In genomic region chr7:123532788-123533552, GRCh38 we compare ENCODE assay signal across 8 cellular contexts. TPM values are rescaled to one million over a fixed set of nuclear protein-coding genes. Genes with fewer than 3 reads are reported as not detected.
DNase-seq lines count a peak whose midpoint lies in the region; ATAC-seq, FAIRE-seq and TF ChIP-seq lines count a peak whose summit lies in the region.
"Not testable (repeated sequence)": the region's sequence is repeated elsewhere in the genome, so short reads cannot be mapped to it uniquely, and the experiment has no call there.

No MANE protein-coding gene starts in this region.

- not testable (repeated sequence) for H3K9me3 ChIP-seq in endothelial cell of umbilical vein (replicated peaks; ENCODE audit: control insufficient read depth, insufficient read depth, low read length); HepG2 (ENCODE audit: low read length); skeletal muscle satellite cell (replicated peaks; ENCODE audit: low read length)

- CTCF ChIA-PET in endothelial cell of umbilical vein (lab: Charles Lee) = interaction anchor here (3.0 kb wide), 1 partner anchor 38 kb away, joined by 33 read pairs; no protein-coding TSS in a partner anchor
- CTCF ChIA-PET in HepG2 (lab: Yijun Ruan, JAX; ENCODE audit: low intra/inter-chr PET ratio, low total read pairs) = not testable (repeated sequence)

- peak; percentile 4 for DNase-seq in AG08396 (ENCODE audit: low spot score)
- DNase-seq in activated effector memory CD4-positive, alpha-beta T cell treated with Interleukin-2 at 50 U/mL for 16 hours = peak; percentile 37
- DNase-seq in endothelial cell of umbilical vein (ENCODE audit: low read depth, low spot score); HepG2 (ENCODE audit: low spot score): not testable (repeated sequence)

- dilution Hi-C loops in endothelial cell of umbilical vein (cut with MboI; ENCODE audit: extremely low pct_ligation_motif_present, low sequenced_read_pairs) = not testable (repeated sequence)

- TF ChIP-seq RAD21 in HepG2 (CRISPR knock-in tag; IDR thresholded peaks at IDR 0.05) = not testable (repeated sequence)

- WGBS in HepG2 (ENCODE audit: low lambda C conversion rate) = 29% methylated on average over 5 of the region's 33 CpGs

- not testable (repeated sequence) for H2AFZ ChIP-seq in endothelial cell of umbilical vein (ENCODE audit: low read depth, low read length); HepG2 (ENCODE audit: low read length)

- H3K27me3 ChIP-seq in endothelial cell of umbilical vein (ENCODE audit: control insufficient read depth in 2 of 2, insufficient read depth in 2 of 2, low read length in 2 of 2) (peaks cover 6 to 15% of the 10 kb centered on the region in 2 experiments), HepG2 (ENCODE audit: control insufficient read depth in 1 of 2, insufficient read depth in 2 of 2, low read length in 2 of 2) (peaks cover 0 to 10% of the 10 kb centered on the region in 2 experiments; a peak in 3 of 5 replicates)
- H3K27me3 ChIP-seq in skeletal muscle satellite cell (ENCODE audit: control insufficient read depth, insufficient read depth, low read length) = not testable (repeated sequence)

- intact Hi-C loops in endothelial cell of umbilical vein (cut with micrococcal nuclease) = loop anchor here (10.0 kb wide), 2 partner anchors 488 to 728 kb away; no protein-coding TSS in a partner anchor
- intact Hi-C loops in HepG2 (cut with micrococcal nuclease; ENCODE audit: unreplicated experiment) = not testable (repeated sequence)

- not testable (repeated sequence) for TF ChIP-seq POLR2A in endothelial cell of umbilical vein (IDR thresholded peaks at IDR 0.05; ENCODE audit: low read depth, low read length); HepG2 (IDR thresholded peaks at IDR 0.05; ENCODE audit: insufficient read depth in 1 of 2, low read depth in 2 of 2, low read length in 2 of 2)

- H3K79me2 ChIP-seq in endothelial cell of umbilical vein (ENCODE audit: control insufficient read depth, insufficient read depth, low read length); HepG2 (ENCODE audit: insufficient read depth, low read length): not testable (repeated sequence)

- H3K27ac ChIP-seq in endothelial cell of umbilical vein (ENCODE audit: insufficient read depth, low read depth, low read length); HepG2 (ENCODE audit: extremely low read length, insufficient read depth, low read length): not testable (repeated sequence)

- H3K4me3 ChIP-seq in endothelial cell of umbilical vein (replicated peaks in 1 of 3; ENCODE audit: insufficient read depth in 1 of 3, low read depth in 1 of 3, low read length in 3 of 3) (peak overlapping the region in 2 of 3 experiments; percentile 37 to 45), HepG2 (replicated peaks in 1 of 3; ENCODE audit: insufficient read depth in 1 of 3, low read depth in 2 of 3, low read length in 3 of 3) (peak overlapping the region in 1 of 3 experiments; percentile 41; a peak in 3 of 6 replicates), skeletal muscle satellite cell (ENCODE audit: low read length) (peak overlapping the region; percentile 61)

- not testable (repeated sequence) for H3K9ac ChIP-seq in endothelial cell of umbilical vein (replicated peaks; ENCODE audit: extremely low read depth, insufficient read depth, low read length); HepG2 (ENCODE audit: insufficient read depth, low read depth, low read length)
- H3K9ac ChIP-seq in skeletal muscle satellite cell (ENCODE audit: low read depth, low read length) = peak overlapping the region; percentile 47

- in situ Hi-C loops in HepG2 (cut with HindIII; ENCODE audit: extremely low pct_ligation_motif_present, low pct_unique_long_range_greater_than_20kb) = not testable (repeated sequence)

- BruUV-seq in endothelial cell of umbilical vein (replicated peaks; lab: Mats Ljungman, UMichigan) = TSS peak; percentile 62
- TSS peak; percentile 95 for BruUV-seq in HepG2 (replicated peaks; lab: Mats Ljungman, UMichigan)

- TF ChIP-seq CTCF in endothelial cell of umbilical vein (IDR thresholded peaks at IDR 0.05; ENCODE audit: extremely low read depth in 1 of 2, insufficient read depth in 1 of 2, low read depth in 1 of 2, low read length in 2 of 2); HepG2 (CRISPR knock-in tag; IDR thresholded peaks at IDR 0.05): not testable (repeated sequence)

- H3K4me2 ChIP-seq in endothelial cell of umbilical vein (ENCODE audit: insufficient read depth, low read length) (peak overlapping the region; percentile 30), HepG2 (ENCODE audit: low read depth, low read length) (0 out of 2 replicates have a peak overlapping the region, but pooled peaks have one; percentile 18), skeletal muscle satellite cell (ENCODE audit: low read length) (peak overlapping the region; percentile 73)

- H4K20me1 ChIP-seq in endothelial cell of umbilical vein (replicated peaks; ENCODE audit: control insufficient read depth, extremely low read depth, insufficient read depth, low read length); HepG2 (ENCODE audit: insufficient read depth, low read length): not testable (repeated sequence)

- ATAC-seq in GM19324 (IDR thresholded peaks at IDR 0.05; ENCODE audit: low FRiP score, unreplicated experiment) = peak; percentile 27
- ATAC-seq in HG03196 (IDR thresholded peaks at IDR 0.05; ENCODE audit: unreplicated experiment) = peak; percentile 25
- ATAC-seq in SK-N-SH treated with all-trans-retinoic acid at 6 μM for 48 hours = peak; percentile 6
- peak; percentile 50 for ATAC-seq in HepG2

- TF ChIP-seq EP300 in HepG2 (IDR thresholded peaks at IDR 0.05; ENCODE audit: low read depth in 2 of 2, low read length in 2 of 2); HepG2 (CRISPR knock-in tag; IDR thresholded peaks at IDR 0.05; ENCODE audit: borderline replicate concordance): not testable (repeated sequence)

- POLR2A ChIA-PET in endothelial cell of umbilical vein (lab: Charles Lee) = interaction anchor here (1.9 kb wide), 1 partner anchor 25 kb away, joined by 16 read pairs; the partner anchor contains the start of gene NDUFA5
- POLR2A ChIA-PET in HepG2 (lab: Yijun Ruan, JAX) = not testable (repeated sequence)

- H3K9me1 ChIP-seq in endothelial cell of umbilical vein (replicated peaks; ENCODE audit: control insufficient read depth, extremely low read depth, insufficient read depth, low read length) = not testable (repeated sequence)

- H3K4me1 ChIP-seq in endothelial cell of umbilical vein (ENCODE audit: control insufficient read depth, extremely low read depth, insufficient read depth, low read length) (peaks cover 15% of the 10 kb centered on the region), HepG2 (ENCODE audit: insufficient read depth, low read length) (peaks cover 13% of the 10 kb centered on the region), skeletal muscle satellite cell (ENCODE audit: control insufficient read depth, insufficient read depth, low read length) (peaks cover 15% of the 10 kb centered on the region)

- not testable (repeated sequence) for H3K36me3 ChIP-seq in endothelial cell of umbilical vein (ENCODE audit: control insufficient read depth in 2 of 2, extremely low read depth in 1 of 2, insufficient read depth in 2 of 2, low read length in 2 of 2); HepG2 (replicated peaks in 1 of 2; ENCODE audit: control insufficient read depth in 1 of 2, insufficient read depth in 2 of 2, low read length in 2 of 2); skeletal muscle satellite cell (ENCODE audit: insufficient read depth, low read length)

- FAIRE-seq in endothelial cell of umbilical vein (lab: Jason Lieb, UNC); HepG2 (lab: Jason Lieb, UNC): not testable (repeated sequence)

RNA-seq across cellular contexts. Expression of gene IQUB, which starts 1.4 kb away (rescaled TPM):
- not detected in 2 replicates for total RNA-seq in endothelial cell of umbilical vein
- 0.01 TPM in 1 of 2 replicates, not detected in the other for polyA plus RNA-seq in endothelial cell of umbilical vein
- 0.05 and 0.06 TPM in 2 replicates for polyA plus RNA-seq in endothelial cell of umbilical vein (2011; cell fraction: cytosol; rRNA removed)
- polyA plus RNA-seq in endothelial cell of umbilical vein (2011; cell fraction: nucleus; rRNA removed) = 0.11 and 0.17 TPM in 2 replicates
- polyA plus RNA-seq in endothelial cell of umbilical vein (2012) = 0.28 TPM in 1 of 2 replicates, not detected in the other
- polyA minus RNA-seq in endothelial cell of umbilical vein = not detected in 2 replicates
- polyA minus RNA-seq in endothelial cell of umbilical vein (2011; cell fraction: cytosol; rRNA and poly(A)+ RNA removed) = not detected
- 0.43 and 0.77 TPM in 2 replicates for polyA minus RNA-seq in endothelial cell of umbilical vein (2011; cell fraction: nucleus; rRNA and poly(A)+ RNA removed)
- 0.07 and 0.31 TPM in 2 replicates for total RNA-seq in HepG2 (2016; rRNA removed; fragmentation: Illumina TruSeq; extraction: Trizol)
- 0.09 and 0.30 TPM in 2 replicates for total RNA-seq in HepG2 (2016; cell fraction: cytosol; rRNA removed; fragmentation: Illumina TruSeq; extraction: Trizol; ENCODE audit: low read depth)
- total RNA-seq in HepG2 (2016; cell fraction: insoluble cytoplasmic fraction; rRNA removed; fragmentation: Illumina TruSeq; extraction: Trizol) = 0.06 TPM in 1 of 2 replicates, not detected in the other
- 0.09 and 0.28 TPM in 2 replicates for total RNA-seq in HepG2 (2016; cell fraction: membrane; rRNA removed; fragmentation: Illumina TruSeq; extraction: Trizol)
- total RNA-seq in HepG2 (2016; cell fraction: nucleus; rRNA removed; fragmentation: Illumina TruSeq; extraction: Trizol) = 0.16 TPM in 1 of 2 replicates, not detected in the other
- polyA plus RNA-seq in HepG2 (2011; rRNA removed) = 0.10 TPM in 1 of 2 replicates, not detected in the other
- polyA plus RNA-seq in HepG2 (2011; cell fraction: cytosol; rRNA removed) = 0.05 TPM in 1 of 2 replicates, not detected in the other
- polyA plus RNA-seq in HepG2 (2011; cell fraction: nucleus; rRNA removed) = not detected in 2 replicates
- 0.11 and 0.15 TPM in 2 replicates for polyA plus RNA-seq in HepG2 (2012)
- 0.03 and 0.10 TPM in 2 replicates for polyA plus RNA-seq in HepG2 (2016; cell fraction: cytosol; fragmentation: Illumina TruSeq; extraction: Trizol; ENCODE audit: low read depth)
- polyA plus RNA-seq in HepG2 (2016; cell fraction: insoluble cytoplasmic fraction; fragmentation: Illumina TruSeq; extraction: Trizol; ENCODE audit: low read depth) = 0.08 TPM in 1 of 2 replicates, not detected in the other
- not detected in 2 replicates for polyA plus RNA-seq in HepG2 (2016; cell fraction: membrane; fragmentation: Illumina TruSeq; extraction: Trizol; ENCODE audit: low read depth)
- not detected in 2 replicates for polyA plus RNA-seq in HepG2 (2016; cell fraction: nucleus; fragmentation: Illumina TruSeq; extraction: Trizol; ENCODE audit: insufficient read depth, low read depth)
- polyA minus RNA-seq in HepG2 (2011; rRNA and poly(A)+ RNA removed; ENCODE audit: low replicate concordance) = not detected in 2 replicates
- polyA minus RNA-seq in HepG2 (2011; cell fraction: cytosol; rRNA and poly(A)+ RNA removed) = not detected in 2 replicates
- 0.26 and 0.50 TPM in 2 replicates for polyA minus RNA-seq in HepG2 (2011; cell fraction: nucleus; rRNA and poly(A)+ RNA removed)
- total RNA-seq in skeletal muscle satellite cell (2012; rRNA removed) = 0.44 and 0.51 TPM in 2 replicates

RNA-seq across cellular contexts. Expression of gene NDUFA5, which starts 24.6 kb away (rescaled TPM):
- total RNA-seq in endothelial cell of umbilical vein (57.6 and 62.3 TPM in 2 replicates), HepG2 (2016; rRNA removed; fragmentation: Illumina TruSeq; extraction: Trizol) (55.9 and 79.6 TPM in 2 replicates)
- polyA plus RNA-seq in endothelial cell of umbilical vein (3.6 and 6.2 TPM in 2 replicates), HepG2 (2011; rRNA removed) (10.7 and 16.9 TPM in 2 replicates)
- polyA plus RNA-seq in endothelial cell of umbilical vein (2011; cell fraction: cytosol; rRNA removed) = 9.2 and 9.4 TPM in 2 replicates
- polyA plus RNA-seq in endothelial cell of umbilical vein (2011; cell fraction: nucleus; rRNA removed) = 10.1 and 22.2 TPM in 2 replicates
- polyA plus RNA-seq in endothelial cell of umbilical vein (2012) = 28.4 and 43.8 TPM in 2 replicates
- polyA minus RNA-seq in endothelial cell of umbilical vein = 9.3 and 16.9 TPM in 2 replicates
- polyA minus RNA-seq in endothelial cell of umbilical vein (2011; cell fraction: cytosol; rRNA and poly(A)+ RNA removed) = 19.8 TPM
- 34.4 and 54.4 TPM in 2 replicates for polyA minus RNA-seq in endothelial cell of umbilical vein (2011; cell fraction: nucleus; rRNA and poly(A)+ RNA removed)
- 7.1 and 9.3 TPM in 2 replicates for total RNA-seq in HepG2 (2016; cell fraction: cytosol; rRNA removed; fragmentation: Illumina TruSeq; extraction: Trizol; ENCODE audit: low read depth)
- total RNA-seq in HepG2 (2016; cell fraction: insoluble cytoplasmic fraction; rRNA removed; fragmentation: Illumina TruSeq; extraction: Trizol) = 54.4 and 89.4 TPM in 2 replicates
- total RNA-seq in HepG2 (2016; cell fraction: membrane; rRNA removed; fragmentation: Illumina TruSeq; extraction: Trizol) = 18.1 and 25.2 TPM in 2 replicates
- 32.2 and 34.7 TPM in 2 replicates for total RNA-seq in HepG2 (2016; cell fraction: nucleus; rRNA removed; fragmentation: Illumina TruSeq; extraction: Trizol)
- 3.1 and 6.6 TPM in 2 replicates for polyA plus RNA-seq in HepG2 (2011; cell fraction: cytosol; rRNA removed)
- 4.5 and 6.9 TPM in 2 replicates for polyA plus RNA-seq in HepG2 (2011; cell fraction: nucleus; rRNA removed)
- polyA plus RNA-seq in HepG2 (2012) = 25.0 and 58.6 TPM in 2 replicates
- polyA plus RNA-seq in HepG2 (2016; cell fraction: cytosol; fragmentation: Illumina TruSeq; extraction: Trizol; ENCODE audit: low read depth) = 11.5 and 12.0 TPM in 2 replicates
- 122 and 134 TPM in 2 replicates for polyA plus RNA-seq in HepG2 (2016; cell fraction: insoluble cytoplasmic fraction; fragmentation: Illumina TruSeq; extraction: Trizol; ENCODE audit: low read depth)
- polyA plus RNA-seq in HepG2 (2016; cell fraction: membrane; fragmentation: Illumina TruSeq; extraction: Trizol; ENCODE audit: low read depth) = 22.0 and 24.5 TPM in 2 replicates
- 56.4 and 58.4 TPM in 2 replicates for polyA plus RNA-seq in HepG2 (2016; cell fraction: nucleus; fragmentation: Illumina TruSeq; extraction: Trizol; ENCODE audit: insufficient read depth, low read depth)
- polyA minus RNA-seq in HepG2 (2011; rRNA and poly(A)+ RNA removed; ENCODE audit: low replicate concordance) = 3.4 and 7.2 TPM in 2 replicates
- polyA minus RNA-seq in HepG2 (2011; cell fraction: cytosol; rRNA and poly(A)+ RNA removed) = 14.1 and 16.6 TPM in 2 replicates
- 35.7 and 38.1 TPM in 2 replicates for polyA minus RNA-seq in HepG2 (2011; cell fraction: nucleus; rRNA and poly(A)+ RNA removed)
- 25.1 and 43.9 TPM in 2 replicates for total RNA-seq in skeletal muscle satellite cell (2012; rRNA removed)

Comparison
In these comparisons a context has a peak if more than half of its experiments do, and no peak if none do; other contexts are left out.
1. H3K4me2 ChIP-seq: peak in every context shown above with its lines; median percentile 73 in skeletal muscle satellite cell; 30 in endothelial cell of umbilical vein; 18 in HepG2.